ENCODE assay signal across 1 cellular context in genomic region chr18:11996190-11996754, GRCh38.
TF ChIP-seq lines count a peak whose summit lies in the region.

No MANE protein-coding gene starts in this region.

TF ChIP-seq in A549, 52 proteins besides CTCF, POLR2A, EP300 and RAD21 (continued from another document):
- TF ChIP-seq, protein P1, sequence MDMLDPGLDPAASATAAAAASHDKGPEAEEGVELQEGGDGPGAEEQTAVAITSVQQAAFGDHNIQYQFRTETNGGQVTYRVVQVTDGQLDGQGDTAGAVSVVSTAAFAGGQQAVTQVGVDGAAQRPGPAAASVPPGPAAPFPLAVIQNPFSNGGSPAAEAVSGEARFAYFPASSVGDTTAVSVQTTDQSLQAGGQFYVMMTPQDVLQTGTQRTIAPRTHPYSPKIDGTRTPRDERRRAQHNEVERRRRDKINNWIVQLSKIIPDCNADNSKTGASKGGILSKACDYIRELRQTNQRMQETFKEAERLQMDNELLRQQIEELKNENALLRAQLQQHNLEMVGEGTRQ (IDR thresholded peaks at IDR 0.05), result no peak
